1 cellular context compared by ENCODE assay signal in genomic region chr2:10028407-10028987, GRCh38.
TF ChIP-seq lines count a peak whose summit lies in the region.

No MANE protein-coding gene starts in this region.

TF ChIP-seq in WTC11, 78 proteins besides CTCF, POLR2A, EP300 and RAD21 (continued from another document):
- TF ChIP-seq USF1 (CRISPR knock-in tag; IDR thresholded peaks at IDR 0.05), result peak; percentile 30; the same call in 1 of the 2 replicates
